ENCODE assay signal across 14 cellular contexts in genomic region chr6:144736763-144737162, GRCh38.
"Had no signal": no experiment of that assay in that cellular context is flagged by ENCODE, and none has a peak within 500 bp of the region (broad histone marks: within the 10 kb centered on the region; RNA-seq: fewer than 3 reads in every experiment).

No MANE protein-coding gene starts in this region.

- FAIRE-seq: endometrium, TTC549 had no signal

- H3K27me3 Mint-ChIP-seq: naive thymus-derived CD8-positive, alpha-beta T cell had no signal

- ATAC-seq: activated naive CD4-positive, alpha-beta T cell treated with anti-CD3 and anti-CD28 coated beads, Interleukin-2, amount 50 U/mL, for 72 hours; left cardiac atrium; lower lobe of right lung; mucosa of descending colon; naive thymus-derived CD8-positive, alpha-beta T cell had no signal

- H3K9me3 Mint-ChIP-seq: activated naive CD4-positive, alpha-beta T cell treated with anti-CD3 and anti-CD28 coated beads, Interleukin-2, amount 50 U/mL, for 72 hours; naive thymus-derived CD8-positive, alpha-beta T cell had no signal

- DNase-seq: activated CD4-positive, alpha-beta T cell treated with anti-CD3 and anti-CD28 coated beads, Interleukin-2, amount 50 U/mL, for 4 hours; activated CD4-positive, CD25-positive, alpha-beta regulatory T cell; activated T-cell treated with anti-CD3 and anti-CD28 coated beads, Interleukin-2, amount 50 U/mL, for 1 hour; brain microvascular endothelial cell; dorsolateral prefrontal cortex; glutamatergic neuron; left cardiac atrium; lower lobe of right lung; mucosa of descending colon; naive thymus-derived CD8-positive, alpha-beta T cell; T-helper 2 cell had no signal

- H3K4me3 Mint-ChIP-seq: naive thymus-derived CD8-positive, alpha-beta T cell had no signal
